ENCODE assay signal across 11 cellular contexts in the genomic region with DNA sequence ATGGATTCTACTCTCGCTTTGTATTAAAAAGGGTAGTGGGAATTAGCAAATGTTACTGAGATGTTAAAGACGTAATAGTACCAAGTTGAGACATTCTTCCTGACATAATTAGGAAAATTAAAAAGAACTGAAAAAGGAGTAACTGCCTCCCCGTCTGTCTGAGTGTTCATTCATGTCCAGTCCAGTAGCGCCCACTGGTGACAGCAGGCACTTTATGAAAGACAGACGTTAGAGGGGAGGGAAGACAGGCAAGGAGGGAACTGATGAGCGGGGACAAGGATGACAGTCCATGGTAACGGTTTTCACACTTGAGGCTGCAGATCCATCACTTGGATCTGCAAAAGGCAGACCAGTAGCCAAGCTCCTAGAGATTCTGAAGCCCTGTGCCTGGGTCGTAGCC.
DNase-seq lines count a peak whose midpoint lies in the region; ATAC-seq, FAIRE-seq and TF ChIP-seq lines count a peak whose summit lies in the region.
"Had no signal": no experiment of that assay in that cellular context is flagged by ENCODE, and none has a peak within 500 bp of the region (broad histone marks: within the 10 kb centered on the region; RNA-seq: fewer than 3 reads in every experiment).

No MANE protein-coding gene starts in this region.

- no peaks in the 10 kb centered on the region for H4K20me1 ChIP-seq in IMR-90 (ENCODE audit: insufficient read depth, low read length)

- H3K23ac ChIP-seq in IMR-90 (ENCODE audit: low read depth, low read length), result no peak overlapping the region

- H2BK120ac ChIP-seq in IMR-90 (ENCODE audit: low read depth, low read length), result no peak overlapping the region

- CTCF ChIA-PET in IMR-90 (lab: Yijun Ruan, JAX), result no interaction called here

- no peaks in the 10 kb centered on the region for H3K4me1 Mint-ChIP-seq in neural crest cell

- no peak overlapping the region for H2BK5ac ChIP-seq in IMR-90 (ENCODE audit: low read depth, low read length, poor library complexity, severe bottlenecking)

- in situ Hi-C loops in IMR-90 (cut with MboI; ENCODE audit: low sequenced_read_pairs), result no loop called here
- in situ Hi-C loops in astrocyte of the cerebellum (cut with HindIII; ENCODE audit: low sequenced_read_pairs), result no loop called here

- H4K8ac ChIP-seq in IMR-90 (ENCODE audit: low read depth in 2 of 2, low read length in 2 of 2), result no peak overlapping the region

- H3K27me3 ChIP-seq in IMR-90 (ENCODE audit: control insufficient read depth, insufficient read depth, low read length), result no peaks in the 10 kb centered on the region
- H3K27me3 ChIP-seq: tibial artery had no signal

- no peak overlapping the region for H3K56ac ChIP-seq in IMR-90 (ENCODE audit: extremely low read depth, insufficient read depth, low read length)

- no peak overlapping the region for H3K4me3 ChIP-seq in IMR-90 (ENCODE audit: insufficient read depth, low read depth, low read length)
- no peak overlapping the region for H3K4me3 ChIP-seq in astrocyte of the cerebellum (ENCODE audit: low read depth, low read length)
- H3K4me3 ChIP-seq: tibial artery had no signal

- H3K9ac ChIP-seq in IMR-90 (ENCODE audit: low read depth, low read length), result no peak overlapping the region

- peaks cover 2% of the 10 kb centered on the region for H3K9me3 Mint-ChIP-seq in neural crest cell

- no peak overlapping the region for H3K18ac ChIP-seq in IMR-90 (ENCODE audit: low read depth, low read length)

- H3K36me3 ChIP-seq in IMR-90 (ENCODE audit: control insufficient read depth, insufficient read depth, low read length), result no peaks in the 10 kb centered on the region
- H3K36me3 ChIP-seq: tibial artery had no signal

- ATAC-seq in IMR-90 (ENCODE audit: low read depth) (no peak), GM18511 (IDR thresholded peaks at IDR 0.05; ENCODE audit: unreplicated experiment) (no peak)

- H3K14ac ChIP-seq in IMR-90 (replicated peaks; ENCODE audit: low read depth, low read length), result no peak overlapping the region

- H2AK9ac ChIP-seq in IMR-90 (replicated peaks; ENCODE audit: low read depth, low read length, poor library complexity), result no peak overlapping the region

- peaks cover 21% of the 10 kb centered on the region for H3K4me1 ChIP-seq in IMR-90 (ENCODE audit: control insufficient read depth, insufficient read depth, low read length)

- intact Hi-C loops in IMR-90 (cut with micrococcal nuclease), result no loop called here

- no peak overlapping the region for H3K27ac ChIP-seq in IMR-90 (ENCODE audit: insufficient read depth, low read length)
- H3K27ac ChIP-seq: tibial artery had no signal

- no peaks in the 10 kb centered on the region for H3K27me3 Mint-ChIP-seq in neural crest cell (ENCODE audit: low read depth)

- peak; percentile 43 for DNase-seq in DMS 273 (lab: John Stamatoyannopoulos, UW; ENCODE audit: unreplicated experiment)
- DNase-seq in DMS 273 treated with DMSO at 0.1 percent for 48 hours (lab: John Stamatoyannopoulos, UW), result no peak
- DNase-seq in IMR-90, result peak; percentile 15
- DNase-seq in astrocyte of the cerebellum (ENCODE audit: low read depth), result no peak
- peak; percentile 8 for DNase-seq in neural crest cell (ENCODE audit: low read depth, low spot score)
- DNase-seq in H54 (ENCODE audit: insufficient read length, low spot score), result no peak
- DNase-seq in NCI-H1417 treated with DMSO at 0.1 percent for 48 hours (lab: John Stamatoyannopoulos, UW), result no peak
- DNase-seq: mesenchymal stem cell, tibial artery had no signal

- no peaks in the 10 kb centered on the region for H3K36me3 Mint-ChIP-seq in neural crest cell (ENCODE audit: low read depth)

- no peak for TF ChIP-seq POLR2A in IMR-90 (IDR thresholded peaks at IDR 0.05; ENCODE audit: low read depth, low read length)
- TF ChIP-seq POLR2A in H54 (IDR thresholded peaks at IDR 0.05; ENCODE audit: low read depth, low read length), result no peak

- H3K9me1 ChIP-seq in IMR-90 (ENCODE audit: insufficient read depth, low read length), result peaks cover 12% of the 10 kb centered on the region

- no peak overlapping the region; the same call in 1 of the 2 replicates for H3K4ac ChIP-seq in IMR-90 (ENCODE audit: low read depth, low read length)

- H3K27ac Mint-ChIP-seq in neural crest cell (ENCODE audit: unreplicated experiment), result no peak overlapping the region

- no peak overlapping the region for H4K5ac ChIP-seq in IMR-90 (ENCODE audit: low read depth, low read length)

- peak; percentile 31 for TF ChIP-seq CTCF in IMR-90 (conservative IDR thresholded peaks at IDR 0.05; ENCODE audit: low read depth, low read length)
- peak; percentile 27 for TF ChIP-seq CTCF in astrocyte of the cerebellum (IDR thresholded peaks at IDR 0.05; ENCODE audit: low read depth, low read length, missing control alignments)
- peak; percentile 34 for TF ChIP-seq CTCF in neural crest cell (conservative IDR thresholded peaks at IDR 0.05)

- H4K91ac ChIP-seq in IMR-90 (ENCODE audit: insufficient read depth, low read depth, low read length), result no peak overlapping the region

- H2AFZ ChIP-seq in IMR-90 (replicated peaks; ENCODE audit: low read length, poor library complexity), result no peak overlapping the region

- dilution Hi-C loops in IMR-90 (cut with HindIII; ENCODE audit: low sequenced_read_pairs, unreplicated experiment), result no loop called here

- no peak overlapping the region; the same call in 1 of the 2 replicates for H2AK5ac ChIP-seq in IMR-90 (ENCODE audit: low read depth, low read length)

- POLR2A ChIA-PET in IMR-90 (lab: Charles Lee; ENCODE audit: unreplicated experiment), result no interaction called here

- H2BK20ac ChIP-seq in IMR-90 (ENCODE audit: low read depth, low read length), result no peak overlapping the region

- FAIRE-seq in H54 (lab: Jason Lieb, UNC), result no peak
- FAIRE-seq: TTC549 had no signal

- no TSS peak for BruUV-seq in IMR-90 (replicated peaks; lab: Mats Ljungman, UMichigan)

- WGBS in IMR-90 (ENCODE audit: extremely low coverage in 2 of 2, insufficient read length in 1 of 2), 2 experiments, result 81% methylated on average over 2 of the region's 8 CpGs; no CpG with 5 or more reads in 1 of the 2 experiments

- peaks cover 0 to 12% of the 10 kb centered on the region in 2 experiments; a peak in 2 of 4 replicates for H3K79me1 ChIP-seq in IMR-90 (ENCODE audit: low read depth in 1 of 2, low read length in 2 of 2)

- peaks cover 9% of the 10 kb centered on the region for H3K9me3 ChIP-seq in IMR-90 (ENCODE audit: control insufficient read depth, insufficient read depth, low read length)

- H3K4me2 ChIP-seq in IMR-90 (ENCODE audit: low read depth, low read length), result no peak overlapping the region

- H3K4me3 Mint-ChIP-seq in neural crest cell, result no peak overlapping the region

- peak; percentile 48 for TF ChIP-seq RAD21 in IMR-90 (IDR thresholded peaks at IDR 0.05; ENCODE audit: low read length)

- no peak overlapping the region for H2BK15ac ChIP-seq in IMR-90 (ENCODE audit: low read depth, low read length)

TF ChIP-seq in IMR-90, 13 proteins besides CTCF, POLR2A, EP300 and RAD21:
- TF ChIP-seq SMC3 (IDR thresholded peaks at IDR 0.05; ENCODE audit: low read depth, low read length) (peak; percentile 43), RFX5 (IDR thresholded peaks at IDR 0.05; ENCODE audit: low read depth, low read length) (no peak), MAFK (IDR thresholded peaks at IDR 0.05; ENCODE audit: low read depth, low read length) (no peak), NFE2L2 (IDR thresholded peaks at IDR 0.05; ENCODE audit: low read depth, low read length) (no peak)

Comparison
In these comparisons a context has a peak if more than half of its experiments do, and no peak if none do; other contexts are left out.
1. DNase-seq: peak in DMS 273 (single experiment), IMR-90 (single experiment) and neural crest cell (single experiment); none in DMS 273 treated with DMSO at 0.1 percent for 48 hours (single experiment), astrocyte of the cerebellum (single experiment), H54 (single experiment) and NCI-H1417 treated with DMSO at 0.1 percent for 48 hours (single experiment).
2. Peak in every context shown above with its lines, with median percentiles within 50 percentile points of each other: CTCF ChIP-seq.